18 cellular contexts compared by ENCODE assay signal in the genomic region with DNA sequence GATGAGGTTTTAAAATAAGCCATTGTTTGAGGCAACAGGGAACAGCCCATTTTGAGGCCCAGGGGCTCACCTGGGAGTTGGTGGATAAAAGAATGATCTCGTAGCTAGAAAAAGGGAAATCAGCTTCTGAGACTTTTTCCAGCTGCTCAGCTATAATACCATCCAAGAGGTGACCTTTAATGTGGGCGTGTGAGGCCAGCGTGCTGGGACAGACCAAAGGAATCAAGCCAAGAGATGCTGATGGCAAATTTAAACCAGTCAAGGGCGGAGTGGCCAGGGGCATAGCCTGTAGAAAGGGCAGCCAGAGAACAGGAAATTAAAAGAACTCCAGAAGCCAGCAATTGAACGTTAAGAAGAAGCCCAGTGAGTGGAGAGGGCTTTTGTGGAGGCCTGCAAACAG.
DNase-seq lines count a peak whose midpoint lies in the region; ATAC-seq and TF ChIP-seq lines count a peak whose summit lies in the region.
"Had no signal": no experiment of that assay in that cellular context is flagged by ENCODE, and none has a peak within 500 bp of the region (broad histone marks: within the 10 kb centered on the region; RNA-seq: fewer than 3 reads in every experiment).

No MANE protein-coding gene starts in this region.

- no peaks in the 10 kb centered on the region for H3K36me3 ChIP-seq in PC-9 (ENCODE audit: low read depth)
- H3K36me3 ChIP-seq: BE2C had no signal

- peak overlapping the region; percentile 6 for H3K27ac Mint-ChIP-seq in glutamatergic neuron (ENCODE audit: unreplicated experiment)
- H3K27ac Mint-ChIP-seq: CD4-positive, CD25-positive, alpha-beta regulatory T cell; CD8-positive, alpha-beta memory T cell had no signal

- H4K20me1 ChIP-seq in PC-9 (ENCODE audit: insufficient read depth): no peaks in the 10 kb centered on the region

- peak; percentile 66 for ATAC-seq in Right ventricle myocardium superior (ENCODE audit: poor library complexity)

- DNase-seq in Right ventricle myocardium superior: no peak
- no peak for DNase-seq in cardiac septum (ENCODE audit: low spot score)
- no peak for DNase-seq in glutamatergic neuron
- peak; percentile 15 for DNase-seq in islet precursor cell
- DNase-seq in NCI-H2227 treated with DMSO at 0.1 percent for 48 hours (lab: John Stamatoyannopoulos, UW): no peak
- no peak for DNase-seq in PC-9
- no peak for DNase-seq in Ammon's horn (ENCODE audit: low spot score)
- DNase-seq: 8988T; BE2C; C1 segment of cervical spinal cord; CD4-positive, CD25-positive, alpha-beta regulatory T cell; CD8-positive, alpha-beta memory T cell; COR-L47; DMS 273 treated with DMSO at 0.1 percent for 48 hours; DMS53; DND-41; EL; HCEC 1CT had no signal

- no peak overlapping the region for H3K4me3 ChIP-seq in PC-9

- H3K9me3 ChIP-seq in PC-9 (ENCODE audit: insufficient read depth, low read depth): no peaks in the 10 kb centered on the region
- H3K9me3 ChIP-seq: BE2C had no signal

- H3K9me3 Mint-ChIP-seq in glutamatergic neuron (ENCODE audit: unreplicated experiment): no peaks in the 10 kb centered on the region

- H2AFZ ChIP-seq in PC-9: no peak overlapping the region

- POLR2A ChIA-PET in PC-9 (lab: Charles Lee; ENCODE audit: unreplicated experiment): no interaction called here

- H3K9me2 ChIP-seq in PC-9 (ENCODE audit: insufficient read depth): no peaks in the 10 kb centered on the region

- H3K27ac ChIP-seq in PC-9: no peak overlapping the region

- peak overlapping the region; percentile 11 for H3K4me3 Mint-ChIP-seq in glutamatergic neuron (ENCODE audit: unreplicated experiment)
- H3K4me3 Mint-ChIP-seq: CD4-positive, CD25-positive, alpha-beta regulatory T cell; CD8-positive, alpha-beta memory T cell had no signal

- H3K4me1 ChIP-seq in PC-9 (replicated peaks; ENCODE audit: insufficient read depth): no peaks in the 10 kb centered on the region
- H3K4me1 ChIP-seq: BE2C had no signal

- H3K4me2 ChIP-seq in PC-9: no peak overlapping the region

- CTCF ChIA-PET in PC-9 (lab: Charles Lee): no interaction called here

- no peaks in the 10 kb centered on the region for H3F3A ChIP-seq in PC-9 (ENCODE audit: insufficient read depth, low read depth)

- peaks cover 7% of the 10 kb centered on the region for H3K4me1 Mint-ChIP-seq in glutamatergic neuron (ENCODE audit: low read depth, unreplicated experiment)
- H3K4me1 Mint-ChIP-seq: CD4-positive, CD25-positive, alpha-beta regulatory T cell; CD8-positive, alpha-beta memory T cell had no signal

- H3K27me3 Mint-ChIP-seq in glutamatergic neuron (ENCODE audit: unreplicated experiment): peaks cover 6% of the 10 kb centered on the region

- intact Hi-C loops in Right ventricle myocardium superior (cut with DNase I): no loop called here
- intact Hi-C loops in cardiac septum (cut with DNase I): no loop called here
- intact Hi-C loops in PC-9 (cut with micrococcal nuclease; ENCODE audit: unreplicated experiment): no loop called here

- TF ChIP-seq CTCF in glutamatergic neuron (IDR thresholded peaks at IDR 0.05; ENCODE audit: partially characterized antibody, unreplicated experiment): no peak
- TF ChIP-seq CTCF in PC-9 (conservative IDR thresholded peaks at IDR 0.05): no peak

- BruUV-seq in PC-9 (replicated peaks; lab: Mats Ljungman, UMichigan): no TSS peak

- peaks cover 84% of the 10 kb centered on the region for H3K27me3 ChIP-seq in PC-9 (ENCODE audit: insufficient read depth, low read depth)

- peaks cover 17% of the 10 kb centered on the region for H3K36me3 Mint-ChIP-seq in glutamatergic neuron (ENCODE audit: unreplicated experiment)
- H3K36me3 Mint-ChIP-seq: CD4-positive, CD25-positive, alpha-beta regulatory T cell; CD8-positive, alpha-beta memory T cell had no signal

- H3K79me2 ChIP-seq in PC-9 (ENCODE audit: low read depth): no peaks in the 10 kb centered on the region
